Comparison of ENCODE assay signal across 20 cellular contexts in the genomic region with DNA sequence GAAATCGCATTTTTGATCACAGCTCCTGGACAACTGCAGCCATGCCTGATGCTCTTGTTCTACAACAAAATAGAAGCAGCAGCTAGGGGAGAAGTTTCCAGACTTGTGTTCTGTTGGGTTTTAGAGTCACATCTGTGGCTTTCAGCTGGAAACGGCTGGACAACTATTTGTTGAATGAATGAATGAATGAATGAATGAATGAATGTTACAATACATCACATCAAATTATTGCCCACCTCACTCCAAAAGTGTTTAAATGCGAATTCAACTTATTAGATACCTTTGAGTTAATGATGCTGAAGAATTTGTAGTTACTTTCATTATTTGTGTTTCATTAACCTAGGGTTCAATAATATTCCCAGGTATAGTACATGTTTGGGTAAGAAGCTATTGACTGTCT. TPM values are rescaled to one million over a fixed set of nuclear protein-coding genes. Genes with fewer than 3 reads are reported as not detected.
DNase-seq lines count a peak whose midpoint lies in the region; ATAC-seq, FAIRE-seq and TF ChIP-seq lines count a peak whose summit lies in the region.
"Had no signal": no experiment of that assay in that cellular context is flagged by ENCODE, and none has a peak within 500 bp of the region (broad histone marks: within the 10 kb centered on the region; RNA-seq: fewer than 3 reads in every experiment).

No MANE protein-coding gene starts in this region.

- no peak for TF ChIP-seq EP300 in upper lobe of left lung (IDR thresholded peaks at IDR 0.05)

- no peak for TF ChIP-seq POLR2A in upper lobe of left lung (IDR thresholded peaks at IDR 0.05)

- H3K27me3 ChIP-seq in GM23248 (replicated peaks; ENCODE audit: insufficient read depth) (no peaks in the 10 kb centered on the region), OCI-LY3 (ENCODE audit: low read depth, low read length) (no peaks in the 10 kb centered on the region), keratinocyte (ENCODE audit: control insufficient read depth, extremely low read depth, insufficient read depth, low read length) (no peaks in the 10 kb centered on the region), upper lobe of left lung (no peaks in the 10 kb centered on the region)

- H3K79me2 ChIP-seq in GM23248 (ENCODE audit: insufficient read depth) (no peaks in the 10 kb centered on the region), OCI-LY3 (ENCODE audit: low read length) (no peaks in the 10 kb centered on the region), keratinocyte (ENCODE audit: control insufficient read depth, insufficient read depth, low read length) (no peaks in the 10 kb centered on the region)

- no peak overlapping the region for H3K9ac ChIP-seq in GM23248
- H3K9ac ChIP-seq in OCI-LY3 (ENCODE audit: low read length), result 0 out of 2 replicates have a peak overlapping the region, but pooled peaks have one; percentile 21
- H3K9ac ChIP-seq in keratinocyte (ENCODE audit: control insufficient read depth, extremely low read depth, insufficient read depth, low read length), result no peak overlapping the region
- H3K9ac ChIP-seq: KMS-11 had no signal

- DNase-seq in GM23248, result no peak
- DNase-seq in keratinocyte (ENCODE audit: low read depth, low spot score), result no peak
- no peak for DNase-seq in upper lobe of left lung
- no peak for DNase-seq in chondrocyte (ENCODE audit: low spot score)
- DNase-seq in HFFc6, result no peak
- DNase-seq in activated CD4-positive, alpha-beta T cell treated with anti-CD3 and anti-CD28 coated beads for 36 hours, result no peak
- DNase-seq: CD4-positive, CD25-positive, alpha-beta regulatory T cell; COR-L47; NCI-H1417 treated with DMSO at 0.1 percent for 48 hours; NCI-H187 treated with DMSO at 0.1 percent for 48 hours; NCI-H2227 treated with DMSO at 0.1 percent for 48 hours; NCI-H524 treated with DMSO at 0.1 percent for 48 hours; SHP77 had no signal

- dilution Hi-C loops in keratinocyte (cut with MboI; ENCODE audit: extremely low pct_ligation_motif_present, low sequenced_read_pairs), result no loop called here

- H3K9me3 Mint-ChIP-seq in chondrocyte (ENCODE audit: low read depth) (no peaks in the 10 kb centered on the region), HFFc6 (no peaks in the 10 kb centered on the region)
- H3K9me3 Mint-ChIP-seq in activated CD4-positive, alpha-beta T cell treated with anti-CD3 and anti-CD28 coated beads for 36 hours (ENCODE audit: low read depth), result no peaks in the 10 kb centered on the region
- H3K9me3 Mint-ChIP-seq: GM23338 had no signal

- H3K9me2 ChIP-seq in GM23248 (ENCODE audit: insufficient read depth), result no peaks in the 10 kb centered on the region

- H3K4me1 ChIP-seq in GM23248 (ENCODE audit: insufficient read depth) (peaks cover 13% of the 10 kb centered on the region), OCI-LY3 (ENCODE audit: low read length) (peaks cover 38% of the 10 kb centered on the region), keratinocyte (ENCODE audit: control insufficient read depth, extremely low read depth, insufficient read depth, low read length) (peaks cover 27% of the 10 kb centered on the region), upper lobe of left lung (peaks cover 0 to 4% (median 2%) of the 10 kb centered on the region in 4 donors)

- H3K27ac ChIP-seq in GM23248, result no peak overlapping the region
- H3K27ac ChIP-seq in OCI-LY3 (ENCODE audit: low read length), result peak overlapping the region; percentile 41
- no peak overlapping the region for H3K27ac ChIP-seq in keratinocyte (ENCODE audit: control insufficient read depth, insufficient read depth, low read length)
- H3K27ac ChIP-seq in upper lobe of left lung, result no peak overlapping the region
- H3K27ac ChIP-seq: KMS-11, SK-N-MC had no signal

- no peaks in the 10 kb centered on the region for H3K36me3 ChIP-seq in GM23248 (ENCODE audit: low read depth)
- no peaks in the 10 kb centered on the region for H3K36me3 ChIP-seq in OCI-LY3 (replicated peaks; ENCODE audit: low read depth, low read length)
- H3K36me3 ChIP-seq in keratinocyte (ENCODE audit: control insufficient read depth in 2 of 2, extremely low read depth in 1 of 2, insufficient read depth in 2 of 2, low read length in 2 of 2), result no peaks in the 10 kb centered on the region
- no peaks in the 10 kb centered on the region for H3K36me3 ChIP-seq in upper lobe of left lung

- no peak for ATAC-seq in upper lobe of left lung (ENCODE audit: low FRiP score in 2 of 2)
- no peak for ATAC-seq in activated CD4-positive, alpha-beta T cell treated with anti-CD3 and anti-CD28 coated beads for 36 hours
- ATAC-seq: GM23338 had no signal

- in situ Hi-C loops in GM23248 (cut with MboI), result no loop called here

- intact Hi-C loops in activated CD4-positive, alpha-beta T cell treated with anti-CD3 and anti-CD28 coated beads for 36 hours (cut with DNase I, micrococcal nuclease), result no loop called here

- H3K4me1 Mint-ChIP-seq in chondrocyte (ENCODE audit: low read depth) (peaks cover 16% of the 10 kb centered on the region), HFFc6 (ENCODE audit: low read depth) (peaks cover 18% of the 10 kb centered on the region)
- H3K4me1 Mint-ChIP-seq in activated CD4-positive, alpha-beta T cell treated with anti-CD3 and anti-CD28 coated beads for 36 hours, result peaks cover 10% of the 10 kb centered on the region
- H3K4me1 Mint-ChIP-seq: CD4-positive, CD25-positive, alpha-beta regulatory T cell had no signal

- no peak for FAIRE-seq in keratinocyte (lab: Jason Lieb, UNC)
- FAIRE-seq: GM12891, GM19239 had no signal

- H3K4me3 ChIP-seq in GM23248 (no peak overlapping the region), OCI-LY3 (ENCODE audit: low read length) (no peak overlapping the region), keratinocyte (ENCODE audit: control insufficient read depth in 2 of 3, extremely low read depth in 1 of 3, insufficient read depth in 2 of 3, low read depth in 1 of 3, low read length in 3 of 3) (no peak overlapping the region), upper lobe of left lung (no peak overlapping the region)
- H3K4me3 ChIP-seq: GM23338, SK-N-MC had no signal

- H3F3A ChIP-seq in GM23248 (ENCODE audit: insufficient read depth), result peaks cover 14% of the 10 kb centered on the region; the same call in 1 of the 2 replicates

- no peak overlapping the region for H3K4me3 Mint-ChIP-seq in chondrocyte (ENCODE audit: unreplicated experiment)
- H3K4me3 Mint-ChIP-seq in HFFc6, result no peak overlapping the region
- H3K4me3 Mint-ChIP-seq in activated CD4-positive, alpha-beta T cell treated with anti-CD3 and anti-CD28 coated beads for 36 hours, result no peak overlapping the region
- H3K4me3 Mint-ChIP-seq: B cell; CD4-positive, CD25-positive, alpha-beta regulatory T cell; GM23338 had no signal

- H2AFZ ChIP-seq in GM23248 (no peak overlapping the region), OCI-LY3 (ENCODE audit: low read depth, low read length) (no peak overlapping the region), keratinocyte (ENCODE audit: control insufficient read depth, low read length) (no peak overlapping the region)

- H3K36me3 Mint-ChIP-seq in chondrocyte (ENCODE audit: low read depth) (no peaks in the 10 kb centered on the region), HFFc6 (ENCODE audit: low read depth) (no peaks in the 10 kb centered on the region)
- H3K36me3 Mint-ChIP-seq in activated CD4-positive, alpha-beta T cell treated with anti-CD3 and anti-CD28 coated beads for 36 hours (ENCODE audit: low read depth), result no peaks in the 10 kb centered on the region
- H3K36me3 Mint-ChIP-seq: CD4-positive, CD25-positive, alpha-beta regulatory T cell had no signal

- H3K27me3 Mint-ChIP-seq in chondrocyte (ENCODE audit: low read depth) (no peaks in the 10 kb centered on the region), HFFc6 (ENCODE audit: insufficient read depth) (peaks cover 6% of the 10 kb centered on the region; the same call in 1 of the 2 replicates)
- no peaks in the 10 kb centered on the region for H3K27me3 Mint-ChIP-seq in activated CD4-positive, alpha-beta T cell treated with anti-CD3 and anti-CD28 coated beads for 36 hours
- H3K27me3 Mint-ChIP-seq: B cell had no signal

- no peak overlapping the region for H3K27ac Mint-ChIP-seq in chondrocyte (ENCODE audit: unreplicated experiment)
- no peak overlapping the region for H3K27ac Mint-ChIP-seq in HFFc6
- no peak overlapping the region for H3K27ac Mint-ChIP-seq in activated CD4-positive, alpha-beta T cell treated with anti-CD3 and anti-CD28 coated beads for 36 hours
- H3K27ac Mint-ChIP-seq: CD4-positive, CD25-positive, alpha-beta regulatory T cell; GM23338 had no signal

- no peaks in the 10 kb centered on the region for H3K9me1 ChIP-seq in keratinocyte (ENCODE audit: control insufficient read depth, extremely low read depth, insufficient read depth, low read length)

- H3K9me3 ChIP-seq in GM23248 (ENCODE audit: low read depth) (no peaks in the 10 kb centered on the region), OCI-LY3 (ENCODE audit: insufficient read depth, low read length) (no peaks in the 10 kb centered on the region), keratinocyte (ENCODE audit: control insufficient read depth, low read depth, low read length) (no peaks in the 10 kb centered on the region), upper lobe of left lung (no peaks in the 10 kb centered on the region)

- no peak for TF ChIP-seq CTCF in OCI-LY3 (IDR thresholded peaks at IDR 0.05; ENCODE audit: low read depth, low read length)
- TF ChIP-seq CTCF in keratinocyte (optimal IDR thresholded peaks at IDR 0.05 in 1 of 3, IDR thresholded peaks at IDR 0.05 in 1 of 3, conservative IDR thresholded peaks at IDR 0.05 in 1 of 3; ENCODE audit: extremely low read depth in 1 of 3, insufficient read depth in 2 of 3, low read length in 3 of 3), result no peak
- TF ChIP-seq CTCF in upper lobe of left lung (IDR thresholded peaks at IDR 0.05), result no peak
- TF ChIP-seq CTCF in chondrocyte (IDR thresholded peaks at IDR 0.05), result no peak
- no peak for TF ChIP-seq CTCF in HFFc6 (IDR thresholded peaks at IDR 0.05)

- POLR2A ChIA-PET in activated CD4-positive, alpha-beta T cell treated with anti-CD3 and anti-CD28 coated beads for 36 hours (lab: Charles Lee), result no interaction called here

- no peaks in the 10 kb centered on the region for H4K20me1 ChIP-seq in GM23248 (ENCODE audit: insufficient read depth)
- H4K20me1 ChIP-seq in OCI-LY3 (ENCODE audit: insufficient read depth, low read length), result no peaks in the 10 kb centered on the region
- H4K20me1 ChIP-seq in keratinocyte (ENCODE audit: control insufficient read depth, extremely low read depth, insufficient read depth, low read length), result no peaks in the 10 kb centered on the region

- CTCF ChIA-PET in activated CD4-positive, alpha-beta T cell treated with anti-CD3 and anti-CD28 coated beads for 36 hours (lab: Charles Lee), result interaction anchor here (0.8 to 1.6 kb wide), 3 partner anchors 12 to 407 kb away, joined by 3 to 6 read pairs (median 3); no protein-coding TSS in a partner anchor

- 69% methylated on average over 3 of the region's 3 CpGs for WGBS in GM23248 (ENCODE audit: low coverage in 1 of 2, low lambda C conversion rate in 2 of 2, missing lambda C conversion rate in 2 of 2), 2 experiments
- 82 to 94% methylated on average over 3 of the region's 3 CpGs for WGBS in upper lobe of left lung, 2 donors

- H3K4me2 ChIP-seq in GM23248 (ENCODE audit: unreplicated experiment), result peak overlapping the region; percentile 18
- peak overlapping the region; percentile 52 for H3K4me2 ChIP-seq in OCI-LY3 (ENCODE audit: low read length)
- peak overlapping the region; percentile 62 for H3K4me2 ChIP-seq in keratinocyte (ENCODE audit: control insufficient read depth, extremely low read depth, insufficient read depth, low read depth, low read length)
- H3K4me2 ChIP-seq: GM23338, KMS-11 had no signal

RNA-seq across cellular contexts. Expression of a gene that starts 8.5 kb away (rescaled TPM):
- total RNA-seq in GM23248 (2014; rRNA removed; shearing (Covaris generic)), result 22.0 and 23.3 TPM in 2 replicates
- polyA plus RNA-seq in GM23248 (2016; fragmentation: Nextera tagmentation; extraction: Ambion mirVana), result 21.3 and 22.0 TPM in 2 replicates
- polyA plus RNA-seq in keratinocyte, result 5.3 to 10.1 TPM (median 7.9 TPM) in 3 replicates
- polyA plus RNA-seq in keratinocyte (2011; ENCODE audit: low read depth), result 3.7 TPM
- polyA plus RNA-seq in keratinocyte (2011; cell fraction: cytosol; rRNA removed), result 5.9 and 7.4 TPM in 2 replicates
- polyA plus RNA-seq in keratinocyte (2011; cell fraction: nucleus; rRNA removed), result 3.6 and 3.9 TPM in 2 replicates
- 4.6 and 8.8 TPM in 2 replicates for polyA plus RNA-seq in keratinocyte (2012; ENCODE audit: low replicate concordance)
- polyA minus RNA-seq in keratinocyte, result 0.86 to 6.7 TPM (median 6.6 TPM) in 3 replicates
- 4.2 TPM for polyA minus RNA-seq in keratinocyte (2011; cell fraction: cytosol; rRNA and poly(A)+ RNA removed)
- polyA minus RNA-seq in keratinocyte (2011; cell fraction: nucleus; rRNA and poly(A)+ RNA removed), result 1.3 and 2.4 TPM in 2 replicates
- total RNA-seq in upper lobe of left lung, result 10 to 100 TPM in 5 of 6 donors, 1 to 10 TPM in 1; 6.7 to 29.2 (median 13.5) TPM
- total RNA-seq in chondrocyte, result 11.8 to 16.1 TPM (median 12.7 TPM) in 3 replicates
- total RNA-seq in HFFc6 (2021; fragmentation: NEBNext Ultra II Directional; extraction: Animal tissue kit (Norgen Biotek cat#: 25700)), result 1 to 10 TPM; 5.0 to 7.8 (median 7.0) TPM
- 10 to 100 TPM; 25.6 to 29.5 TPM for total RNA-seq in activated CD4-positive, alpha-beta T cell treated with anti-CD3 and anti-CD28 coated beads for 36 hours
